29 cellular contexts compared by ENCODE assay signal in the genomic region with DNA sequence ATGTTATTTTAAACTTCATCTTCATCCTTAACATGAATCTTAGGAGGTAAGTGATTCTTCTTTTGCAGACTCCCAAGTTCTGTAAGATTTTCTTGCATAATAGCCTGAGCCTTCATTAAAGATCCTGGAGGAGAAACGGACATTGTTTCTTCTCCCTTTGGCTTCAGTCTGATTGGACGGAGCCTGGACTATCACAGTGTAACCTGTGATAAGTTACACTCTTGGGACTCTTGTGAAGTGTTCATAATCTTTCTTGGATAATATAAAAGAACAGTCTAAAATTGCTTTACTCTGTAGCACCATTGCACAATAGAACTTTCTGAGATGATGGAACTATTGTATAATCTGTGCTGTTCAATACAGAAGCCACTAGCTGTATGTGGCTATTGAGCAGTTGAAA.
"Had no signal": no experiment of that assay in that cellular context is flagged by ENCODE, and none has a peak within 500 bp of the region (broad histone marks: within the 10 kb centered on the region; RNA-seq: fewer than 3 reads in every experiment).

No MANE protein-coding gene starts in this region.

- H3K4me3 Mint-ChIP-seq: activated B cell treated with CpG ODN at 0.5 μM for 24 hours; activated CD8-positive, alpha-beta T cell treated with anti-CD3 and anti-CD28 coated beads for 36 hours; activated naive CD4-positive, alpha-beta T cell treated with anti-CD3 and anti-CD28 coated beads, Interleukin-2, amount 50 U/mL, for 24 hours; activated naive CD8-positive, alpha-beta T cell treated with anti-CD3 and anti-CD28 coated beads for 36 hours; activated naive CD8-positive, alpha-beta T cell treated with anti-CD3 and anti-CD28 coated beads, Interleukin-2, amount 50 U/mL, for 24 hours; activated T-cell treated with anti-CD3 and anti-CD28 coated beads, Interleukin-2, amount 50 U/mL, for 4 hours; activated T-helper 17 cell treated with anti-CD3 and anti-CD28 coated beads, Interleukin-2, amount 50 U/mL, for 72 hours; central memory CD8-positive, alpha-beta T cell; dendritic cell treated with granulocyte-macrophage colony-stimulating factor and Interleukin-4, amounts not matched to agents 40 ng/mL and 50 ng/mL, for 4 days; endodermal cell; T-cell; T-helper 1 cell treated with Interleukin-12 subunit alpha and Interleukin-12 subunit beta and Interleukin-4 antibody, amounts not matched to agents 30 μg/mL and 1 μg/mL, for 36 hours had no signal

- ATAC-seq: activated CD4-positive, CD25-positive, alpha-beta regulatory T cell treated with anti-CD3 and anti-CD28 coated beads, Interleukin-2, amount 50 U/mL, for 24 hours; activated CD8-positive, alpha-beta T cell treated with anti-CD3 and anti-CD28 coated beads for 36 hours; activated naive CD8-positive, alpha-beta T cell treated with anti-CD3 and anti-CD28 coated beads, Interleukin-2, amount 50 U/mL, for 24 hours; activated T-cell treated with anti-CD3 and anti-CD28 coated beads, Interleukin-2, amount 50 U/mL, for 4 hours; activated T-helper 17 cell treated with anti-CD3 and anti-CD28 coated beads, Interleukin-2, amount 50 U/mL, for 72 hours; esophagus mucosa; foreskin keratinocyte; gastrocnemius medialis; T-cell had no signal

- H3K36me3 ChIP-seq: brain microvascular endothelial cell, gastrocnemius medialis, WERI-Rb-1 had no signal

- H3K27ac Mint-ChIP-seq: activated B cell treated with CpG ODN at 0.5 μM for 24 hours; activated CD8-positive, alpha-beta T cell treated with anti-CD3 and anti-CD28 coated beads for 36 hours; activated naive CD4-positive, alpha-beta T cell treated with anti-CD3 and anti-CD28 coated beads, Interleukin-2, amount 50 U/mL, for 24 hours; activated naive CD8-positive, alpha-beta T cell treated with anti-CD3 and anti-CD28 coated beads for 36 hours; activated naive CD8-positive, alpha-beta T cell treated with anti-CD3 and anti-CD28 coated beads, Interleukin-2, amount 50 U/mL, for 24 hours; activated T-helper 17 cell treated with anti-CD3 and anti-CD28 coated beads, Interleukin-2, amount 50 U/mL, for 72 hours; dendritic cell treated with granulocyte-macrophage colony-stimulating factor and Interleukin-4, amounts not matched to agents 40 ng/mL and 50 ng/mL, for 4 days; endodermal cell; T-cell; T-helper 1 cell treated with Interleukin-12 subunit alpha and Interleukin-12 subunit beta and Interleukin-4 antibody, amounts not matched to agents 30 μg/mL and 1 μg/mL, for 36 hours had no signal

- H3K27me3 ChIP-seq: brain microvascular endothelial cell, dorsolateral prefrontal cortex, foreskin keratinocyte, gastrocnemius medialis had no signal

- H3K4me3 ChIP-seq: coronary artery, dorsolateral prefrontal cortex, gastrocnemius medialis had no signal

- H3K27ac ChIP-seq: brain microvascular endothelial cell, coronary artery, foreskin keratinocyte, gastrocnemius medialis, WERI-Rb-1 had no signal

- H3K4me1 ChIP-seq: gastrocnemius medialis had no signal

- H3K4me1 Mint-ChIP-seq: activated naive CD8-positive, alpha-beta T cell treated with anti-CD3 and anti-CD28 coated beads, Interleukin-2, amount 50 U/mL, for 24 hours; endodermal cell had no signal

- H3K9me3 Mint-ChIP-seq: activated B cell treated with CpG ODN at 0.5 μM for 24 hours; activated CD8-positive, alpha-beta T cell treated with anti-CD3 and anti-CD28 coated beads for 36 hours; activated naive CD4-positive, alpha-beta T cell treated with anti-CD3 and anti-CD28 coated beads, Interleukin-2, amount 50 U/mL, for 24 hours; activated naive CD8-positive, alpha-beta T cell treated with anti-CD3 and anti-CD28 coated beads for 36 hours; activated naive CD8-positive, alpha-beta T cell treated with anti-CD3 and anti-CD28 coated beads, Interleukin-2, amount 50 U/mL, for 24 hours; activated T-cell treated with anti-CD3 and anti-CD28 coated beads, Interleukin-2, amount 50 U/mL, for 4 hours; activated T-helper 17 cell treated with anti-CD3 and anti-CD28 coated beads, Interleukin-2, amount 50 U/mL, for 72 hours; central memory CD8-positive, alpha-beta T cell; dendritic cell treated with granulocyte-macrophage colony-stimulating factor and Interleukin-4, amounts not matched to agents 40 ng/mL and 50 ng/mL, for 4 days; endodermal cell; T-cell; T-helper 1 cell treated with Interleukin-12 subunit alpha and Interleukin-12 subunit beta and Interleukin-4 antibody, amounts not matched to agents 30 μg/mL and 1 μg/mL, for 36 hours had no signal

- H3K27me3 Mint-ChIP-seq: activated CD8-positive, alpha-beta T cell treated with anti-CD3 and anti-CD28 coated beads for 36 hours; activated naive CD4-positive, alpha-beta T cell treated with anti-CD3 and anti-CD28 coated beads, Interleukin-2, amount 50 U/mL, for 24 hours; activated naive CD8-positive, alpha-beta T cell treated with anti-CD3 and anti-CD28 coated beads for 36 hours; activated naive CD8-positive, alpha-beta T cell treated with anti-CD3 and anti-CD28 coated beads, Interleukin-2, amount 50 U/mL, for 24 hours; activated T-helper 17 cell treated with anti-CD3 and anti-CD28 coated beads, Interleukin-2, amount 50 U/mL, for 72 hours; central memory CD8-positive, alpha-beta T cell; dendritic cell treated with granulocyte-macrophage colony-stimulating factor and Interleukin-4, amounts not matched to agents 40 ng/mL and 50 ng/mL, for 4 days had no signal

- H3K9me3 ChIP-seq: gastrocnemius medialis had no signal

- DNase-seq: activated B cell treated with CpG ODN at 0.5 μM for 24 hours; activated CD4-positive, alpha-beta T cell treated with anti-CD3 and anti-CD28 coated beads for 48 hours; activated CD4-positive, alpha-beta T cell treated with anti-CD3 and anti-CD28 coated beads, Interleukin-2, amount 50 U/mL, for 1 hour; activated CD4-positive, alpha-beta T cell treated with anti-CD3 and anti-CD28 coated beads, Interleukin-2, amount 50 U/mL, for 48 hours; activated CD8-positive, alpha-beta memory T cell treated with anti-CD3 and anti-CD28 coated beads for 24 hours; activated CD8-positive, alpha-beta T cell treated with anti-CD3 and anti-CD28 coated beads for 36 hours; activated effector memory CD4-positive, alpha-beta T cell treated with Interleukin-2 at 50 U/mL for 16 hours; activated gamma-delta T cell treated with Interleukin-2 at 50 U/mL for 16 hours; activated naive CD4-positive, alpha-beta T cell treated with Interleukin-2 at 50 U/mL for 16 hours; activated naive CD8-positive, alpha-beta T cell treated with anti-CD3 and anti-CD28 coated beads for 36 hours; activated naive CD8-positive, alpha-beta T cell treated with anti-CD3 and anti-CD28 coated beads, Interleukin-2, amount 50 U/mL, for 24 hours; activated T-cell treated with anti-CD3 and anti-CD28 coated beads, Interleukin-2, amount 50 U/mL, for 4 hours; brain microvascular endothelial cell; dorsolateral prefrontal cortex; effector memory CD4-positive, alpha-beta T cell; endodermal cell; foreskin keratinocyte; gastrocnemius medialis; T-cell; T1000; WERI-Rb-1 had no signal
